10 cellular contexts compared by ENCODE assay signal in genomic region chr19:5665781-5666513, GRCh38. TPM values are rescaled to one million over a fixed set of nuclear protein-coding genes. Genes with fewer than 3 reads are reported as not detected.
DNase-seq lines count a peak whose midpoint lies in the region; ATAC-seq and TF ChIP-seq lines count a peak whose summit lies in the region.
"Had no signal": no experiment of that assay in that cellular context is flagged by ENCODE, and none has a peak within 500 bp of the region (broad histone marks: within the 10 kb centered on the region; RNA-seq: fewer than 3 reads in every experiment).

No MANE protein-coding gene starts in this region.

- no peaks in the 10 kb centered on the region for H3K27me3 ChIP-seq in adrenal gland
- H3K27me3 ChIP-seq: SJCRH30 had no signal

- TF ChIP-seq POLR2A in adrenal gland (IDR thresholded peaks at IDR 0.05), result no peak

- peak; percentile 25 for TF ChIP-seq CTCF in AG09309 (IDR thresholded peaks at IDR 0.05; ENCODE audit: control insufficient read depth, insufficient read depth, low read depth, low read length, missing control alignments)
- TF ChIP-seq CTCF in adrenal gland (IDR thresholded peaks at IDR 0.05), result peak in 5 of 6 experiments; percentile 8 to 42 (median 31)

- 67 to 73% (median 71%) methylated on average over 10 of the region's 10 CpGs for WGBS in adrenal gland, 4 donors

- no peaks in the 10 kb centered on the region for H3K9me3 ChIP-seq in adrenal gland (replicated peaks in 1 of 3)
- H3K9me3 ChIP-seq: SJCRH30 had no signal

- H3K4me3 ChIP-seq in AG09309 (ENCODE audit: control insufficient read depth, low read depth, low read length), result no peak overlapping the region
- no peak overlapping the region for H3K4me3 ChIP-seq in adrenal gland
- H3K4me3 ChIP-seq: SJCRH30 had no signal

- DNase-seq in AG09309 (ENCODE audit: low read depth) (peak; percentile 28), adrenal gland (peak in 2 of 7 donors; percentile 69 to 77), kidney tubule cell (ENCODE audit: low spot score) (peak; percentile 88), NCI-H2081 (lab: John Stamatoyannopoulos, UW) (no peak), substantia nigra (lab: John Stamatoyannopoulos, UW) (no peak)
- DNase-seq: SJCRH30 had no signal

- intact Hi-C loops in adrenal gland (cut with DNase I), result loop anchor here in 1 of 2 donors (10.0 kb wide), 1 partner anchor 51 kb away; no protein-coding TSS in a partner anchor

- H3K27ac ChIP-seq in adrenal gland, result peak overlapping the region in 3 of 5 donors; percentile 17 to 40 (median 24)
- H3K27ac ChIP-seq in substantia nigra (ENCODE audit: low read depth, low read length, poor library complexity, severe bottlenecking), result no peak overlapping the region
- H3K27ac ChIP-seq: KMS-11, SJCRH30 had no signal

- peaks cover 0 to 9% of the 10 kb centered on the region in 2 donors for H3K4me1 ChIP-seq in adrenal gland (replicated peaks in 1 of 2)
- H3K4me1 ChIP-seq: SJCRH30 had no signal

- ATAC-seq in HG02610 (IDR thresholded peaks at IDR 0.05; ENCODE audit: unreplicated experiment), result peak; percentile 57
- ATAC-seq in HG03280 (IDR thresholded peaks at IDR 0.05; ENCODE audit: unreplicated experiment), result no peak
- ATAC-seq in HG03432 (IDR thresholded peaks at IDR 0.05; ENCODE audit: unreplicated experiment), result no peak

- peaks cover 0 to 92% of the 10 kb centered on the region in 2 donors for H3K36me3 ChIP-seq in adrenal gland (replicated peaks in 1 of 2)

RNA-seq across cellular contexts. Expression of gene MICOS13, which starts 14.4 kb away (rescaled TPM):
- total RNA-seq in adrenal gland, result 10 to 100 TPM; 40.2 to 92.8 (median 57.9) TPM
- 100 to 1,000 TPM in 2 of 3 donors, 10 to 100 TPM in 1; 23.4 to 211 (median 162) TPM for polyA plus RNA-seq in adrenal gland

RNA-seq across cellular contexts. Expression of gene HSD11B1L, which starts 14.9 kb away (rescaled TPM):
- total RNA-seq in adrenal gland, result 10 to 100 TPM in 7 of 8 donors, 1 to 10 TPM in 1; 6.3 to 40.5 (median 13.9) TPM
- 10 to 100 TPM in 2 of 3 donors, 1 to 10 TPM in 1; 3.4 to 33.9 (median 23.7) TPM for polyA plus RNA-seq in adrenal gland

RNA-seq across cellular contexts. Expression of gene RPL36, which starts 24.1 kb away (rescaled TPM):
- total RNA-seq in adrenal gland, result 1,000 to 10,000 TPM in 6 of 8 donors, 100 to 1,000 TPM in 2; 692 to 1,781 (median 1,178) TPM
- polyA plus RNA-seq in adrenal gland, result 1,000 to 10,000 TPM in 2 of 3 donors, 100 to 1,000 TPM in 1; 615 to 3,360 (median 2,171) TPM

RNA-seq across cellular contexts. Expression of gene SAFB, which starts 43.1 kb away (rescaled TPM):
- total RNA-seq in adrenal gland, result 100 to 1,000 TPM in 1 of 8 donors, 10 to 100 TPM in 7; 38.8 to 111 (median 55.5) TPM
- 100 to 1,000 TPM in 2 of 3 donors, 10 to 100 TPM in 1; 46.4 to 125 (median 111) TPM for polyA plus RNA-seq in adrenal gland

RNA-seq across cellular contexts. Expression of gene SAFB2, which starts 43.4 kb away (rescaled TPM):
- 100 to 1,000 TPM in 2 of 8 donors, 10 to 100 TPM in 6; 27.1 to 157 (median 62.4) TPM for total RNA-seq in adrenal gland
- polyA plus RNA-seq in adrenal gland, result 100 to 1,000 TPM in 2 of 3 donors, 10 to 100 TPM in 1; 66.9 to 254 (median 165) TPM

Comparison
In these comparisons a context has a peak if more than half of its experiments do, and no peak if none do; other contexts are left out.
1. DNase-seq: peak in AG09309 (single experiment) and kidney tubule cell (single experiment); none in NCI-H2081 (0 of 2) and substantia nigra (0 of 49).